In the genomic region with DNA sequence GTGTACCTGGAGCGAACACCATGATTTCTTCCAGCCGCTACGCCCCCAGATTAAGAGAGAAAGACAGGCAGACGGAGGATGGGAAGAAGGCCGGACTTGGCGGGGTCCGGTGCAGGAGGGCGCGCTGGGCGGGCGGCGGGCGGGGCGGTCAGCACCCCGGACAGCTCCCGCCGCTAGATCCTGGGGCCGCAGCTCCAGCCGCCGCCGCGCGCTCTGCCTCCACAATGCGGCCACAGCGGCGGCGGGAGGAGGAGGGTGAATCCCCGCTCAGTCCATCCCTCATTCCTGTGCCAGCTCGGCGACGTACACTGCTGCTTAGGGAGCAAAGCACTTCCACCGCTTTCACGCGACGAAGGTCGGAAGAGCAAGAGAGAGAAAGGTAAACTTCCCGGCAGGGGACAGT, we compare ENCODE assay signal across 1 cellular context.
TF ChIP-seq lines count a peak whose summit lies in the region.

A gene with protein sequence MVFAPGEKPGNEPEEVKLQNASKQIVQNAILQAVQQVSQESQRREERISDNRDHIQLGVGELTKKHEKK (minus strand): TSS at position 226 of the 403 bp plus-strand sequence. CDS start 204 bp downstream, at position 22.

TF ChIP-seq in SK-N-SH, 30 proteins besides CTCF, POLR2A, EP300 and RAD21 (continued from another document):
- TF ChIP-seq, protein P1, sequence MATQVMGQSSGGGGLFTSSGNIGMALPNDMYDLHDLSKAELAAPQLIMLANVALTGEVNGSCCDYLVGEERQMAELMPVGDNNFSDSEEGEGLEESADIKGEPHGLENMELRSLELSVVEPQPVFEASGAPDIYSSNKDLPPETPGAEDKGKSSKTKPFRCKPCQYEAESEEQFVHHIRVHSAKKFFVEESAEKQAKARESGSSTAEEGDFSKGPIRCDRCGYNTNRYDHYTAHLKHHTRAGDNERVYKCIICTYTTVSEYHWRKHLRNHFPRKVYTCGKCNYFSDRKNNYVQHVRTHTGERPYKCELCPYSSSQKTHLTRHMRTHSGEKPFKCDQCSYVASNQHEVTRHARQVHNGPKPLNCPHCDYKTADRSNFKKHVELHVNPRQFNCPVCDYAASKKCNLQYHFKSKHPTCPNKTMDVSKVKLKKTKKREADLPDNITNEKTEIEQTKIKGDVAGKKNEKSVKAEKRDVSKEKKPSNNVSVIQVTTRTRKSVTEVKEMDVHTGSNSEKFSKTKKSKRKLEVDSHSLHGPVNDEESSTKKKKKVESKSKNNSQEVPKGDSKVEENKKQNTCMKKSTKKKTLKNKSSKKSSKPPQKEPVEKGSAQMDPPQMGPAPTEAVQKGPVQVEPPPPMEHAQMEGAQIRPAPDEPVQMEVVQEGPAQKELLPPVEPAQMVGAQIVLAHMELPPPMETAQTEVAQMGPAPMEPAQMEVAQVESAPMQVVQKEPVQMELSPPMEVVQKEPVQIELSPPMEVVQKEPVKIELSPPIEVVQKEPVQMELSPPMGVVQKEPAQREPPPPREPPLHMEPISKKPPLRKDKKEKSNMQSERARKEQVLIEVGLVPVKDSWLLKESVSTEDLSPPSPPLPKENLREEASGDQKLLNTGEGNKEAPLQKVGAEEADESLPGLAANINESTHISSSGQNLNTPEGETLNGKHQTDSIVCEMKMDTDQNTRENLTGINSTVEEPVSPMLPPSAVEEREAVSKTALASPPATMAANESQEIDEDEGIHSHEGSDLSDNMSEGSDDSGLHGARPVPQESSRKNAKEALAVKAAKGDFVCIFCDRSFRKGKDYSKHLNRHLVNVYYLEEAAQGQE (IDR thresholded peaks at IDR 0.05; ENCODE audit: low read depth, low read length) = peak; percentile 97
